8 cellular contexts compared by ENCODE assay signal in the genomic region with DNA sequence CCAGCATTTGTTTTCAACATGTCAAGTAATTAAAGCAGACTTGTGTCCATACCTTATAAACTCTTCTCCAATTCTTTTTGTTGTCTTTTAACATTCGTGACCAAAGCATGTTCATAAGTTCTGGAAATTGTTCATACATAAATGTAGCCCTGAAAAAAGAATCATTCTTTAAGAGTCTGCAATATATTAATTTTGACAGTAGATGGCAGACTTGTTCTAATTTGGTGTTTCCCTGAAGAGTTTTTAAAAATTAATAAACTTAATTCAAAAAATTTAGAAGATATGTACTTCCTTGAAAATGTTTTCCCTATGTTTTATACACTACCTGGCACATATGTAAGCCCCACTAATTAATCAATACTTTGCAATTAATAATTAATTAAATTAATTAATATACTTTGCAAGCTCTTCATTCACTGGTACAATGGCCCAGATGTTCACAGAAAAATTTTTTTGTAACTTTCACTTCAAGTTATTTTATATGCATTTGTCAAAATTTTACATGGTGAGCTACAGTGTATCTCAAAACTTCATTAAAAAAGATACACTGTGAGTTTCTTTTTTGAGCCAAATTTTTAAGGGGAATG. TPM values are rescaled to one million over a fixed set of nuclear protein-coding genes. Genes with fewer than 3 reads are reported as not detected.
A peak's percentile ranks its signal among the peaks of the same experiment; 100 is the strongest.
DNase-seq lines count a peak whose midpoint lies in the region; ATAC-seq and TF ChIP-seq lines count a peak whose summit lies in the region.

No MANE protein-coding gene starts in this region.

- TF ChIP-seq POLR2A in erythroblast (IDR thresholded peaks at IDR 0.05; ENCODE audit: low read length), result no peak
- TF ChIP-seq POLR2A in spleen (IDR thresholded peaks at IDR 0.05), result no peak

- peaks cover 2 to 54% (median 35%) of the 10 kb centered on the region in 6 donors for H3K36me3 ChIP-seq in spleen

- WGBS in spleen, 5 donors, result 44 to 69% (median 49%) methylated on average over 1 of the region's 1 CpG

- no peak overlapping the region for H3K4me3 ChIP-seq in spleen

- TF ChIP-seq CTCF in spleen (IDR thresholded peaks at IDR 0.05 in 8 of 11, conservative IDR thresholded peaks at IDR 0.05 in 3 of 11), result peak in 10 of 11 experiments; percentile 28 to 63 (median 55)

- DNase-seq in NCI-H2196 (lab: John Stamatoyannopoulos, UW; ENCODE audit: unreplicated experiment) (peak; percentile 30), NCI-H2196 treated with DMSO at 0.1 percent for 48 hours (lab: John Stamatoyannopoulos, UW; ENCODE audit: unreplicated experiment) (no peak), NCI-H446 treated with DMSO at 0.1 percent for 48 hours (lab: John Stamatoyannopoulos, UW) (peak; percentile 10), erythroblast (lab: John Stamatoyannopoulos, UW) (peak; percentile 23 to 48), spleen (no peak)
- no peak for DNase-seq in stimulated activated CD8-positive, alpha-beta memory T cell treated with anti-CD3 and anti-CD28 coated beads, Interleukin-4, amount 100 ng/mL, for 48 hours

- H3K27me3 ChIP-seq in spleen (replicated peaks in 1 of 7), result no peaks in the 10 kb centered on the region

- H3K27ac ChIP-seq in spleen, result no peak overlapping the region

- intact Hi-C loops in spleen (cut with DNase I; ENCODE audit: low total_unique reads), result no loop called here

- ATAC-seq in HG02798 (IDR thresholded peaks at IDR 0.05; ENCODE audit: poor library complexity, unreplicated experiment), result no peak
- no peak for ATAC-seq in HG02938 (IDR thresholded peaks at IDR 0.05; ENCODE audit: unreplicated experiment)

- H3K9me3 ChIP-seq in spleen, result peaks cover 0 to 3% (median 0%) of the 10 kb centered on the region in 8 donors

- peaks cover 0 to 26% (median 10%) of the 10 kb centered on the region in 6 donors for H3K4me1 ChIP-seq in spleen

RNA-seq across cellular contexts. Expression of a gene that starts 42.2 kb away (rescaled TPM):
- 100 to 1,000 TPM in 3 of 7 donors, 10 to 100 TPM in 4; 54.7 to 130 (median 68.7) TPM for total RNA-seq in spleen
- 10 to 100 TPM; 26.7 to 29.4 (median 28.3) TPM for polyA plus RNA-seq in spleen

Comparison
In these comparisons a context has a peak if more than half of its experiments do, and no peak if none do; other contexts are left out.
1. DNase-seq: peak in NCI-H2196 (single experiment), NCI-H446 treated with DMSO at 0.1 percent for 48 hours (single experiment) and erythroblast (2 of 2); none in NCI-H2196 treated with DMSO at 0.1 percent for 48 hours (single experiment), spleen (single experiment) and stimulated activated CD8-positive, alpha-beta memory T cell treated with anti-CD3 and anti-CD28 coated beads, Interleukin-4, amount 100 ng/mL, for 48 hours (single experiment).